In genomic region chr12:62913380-62913779, GRCh38 we compare ENCODE assay signal across 11 cellular contexts. TPM values are rescaled to one million over a fixed set of nuclear protein-coding genes. Genes with fewer than 3 reads are reported as not detected.
DNase-seq lines count a peak whose midpoint lies in the region; ATAC-seq and TF ChIP-seq lines count a peak whose summit lies in the region.
"Had no signal": no experiment of that assay in that cellular context is flagged by ENCODE, and none has a peak within 500 bp of the region (broad histone marks: within the 10 kb centered on the region; RNA-seq: fewer than 3 reads in every experiment).

No MANE protein-coding gene starts in this region.

- no peaks in the 10 kb centered on the region for H3F3A ChIP-seq in GM23338 (replicated peaks; ENCODE audit: low read depth)

- H3K27ac ChIP-seq in GM23338 (ENCODE audit: low read depth) (no peak overlapping the region), WERI-Rb-1 (peak overlapping the region; percentile 83), esophagus muscularis mucosa (replicated peaks in 1 of 4) (no peak overlapping the region)

- no peak for TF ChIP-seq EP300 in esophagus muscularis mucosa (IDR thresholded peaks at IDR 0.05)

- H3K4me2 ChIP-seq in GM23338, result 0 out of 2 replicates have a peak overlapping the region, but pooled peaks have one; percentile 5

- peaks cover 10% of the 10 kb centered on the region; the same call in 2 of the 3 replicates for H3K36me3 Mint-ChIP-seq in GM23338 (ENCODE audit: low read depth)
- H3K36me3 Mint-ChIP-seq: CD8-positive, alpha-beta memory T cell had no signal

- no peaks in the 10 kb centered on the region; the same call in 1 of the 2 replicates for H4K20me1 ChIP-seq in GM23338 (replicated peaks; ENCODE audit: insufficient read depth)

- H3K27ac Mint-ChIP-seq in GM23338, result no peak overlapping the region
- H3K27ac Mint-ChIP-seq: CD8-positive, alpha-beta memory T cell had no signal

- peaks cover 75% of the 10 kb centered on the region for H3K4me1 Mint-ChIP-seq in GM23338
- H3K4me1 Mint-ChIP-seq: CD8-positive, alpha-beta memory T cell had no signal

- no peak for ATAC-seq in GM23338
- ATAC-seq in sciatic nerve, result no peak
- ATAC-seq: GM12878 had no signal

- H3K27me3 Mint-ChIP-seq in GM23338 (ENCODE audit: insufficient read depth, low read depth, poor library complexity), result peaks cover 2% of the 10 kb centered on the region

- H3K4me3 ChIP-seq in GM23338, result no peak overlapping the region
- no peak overlapping the region for H3K4me3 ChIP-seq in WERI-Rb-1 (ENCODE audit: low read depth, low read length)
- H3K4me3 ChIP-seq in esophagus muscularis mucosa, result no peak overlapping the region
- H3K4me3 ChIP-seq in lower leg skin (ENCODE audit: low read depth, poor library complexity, severe bottlenecking), result no peak overlapping the region
- H3K4me3 ChIP-seq: GM12878 had no signal

- TF ChIP-seq POLR2A in esophagus muscularis mucosa (IDR thresholded peaks at IDR 0.05; ENCODE audit: low read depth) (no peak), lower leg skin (IDR thresholded peaks at IDR 0.05) (no peak)

- WGBS in esophagus muscularis mucosa, result 92% methylated on average over 6 of the region's 6 CpGs
- WGBS in lower leg skin, 2 donors, result 85 to 87% methylated on average over 6 of the region's 6 CpGs

- no peaks in the 10 kb centered on the region for H3K36me3 ChIP-seq in GM23338 (ENCODE audit: insufficient read depth)
- peaks cover 6% of the 10 kb centered on the region for H3K36me3 ChIP-seq in WERI-Rb-1
- no peaks in the 10 kb centered on the region for H3K36me3 ChIP-seq in esophagus muscularis mucosa
- H3K36me3 ChIP-seq: BE2C had no signal

- H3K27me3 ChIP-seq in GM23338 (ENCODE audit: insufficient read depth), result no peaks in the 10 kb centered on the region
- no peaks in the 10 kb centered on the region for H3K27me3 ChIP-seq in WERI-Rb-1 (ENCODE audit: insufficient read depth, low read depth, severe bottlenecking)
- peaks cover 0 to 3% (median 0%) of the 10 kb centered on the region in 4 donors for H3K27me3 ChIP-seq in esophagus muscularis mucosa
- H3K27me3 ChIP-seq: BE2C had no signal

- H3K79me2 ChIP-seq in GM23338 (replicated peaks; ENCODE audit: insufficient read depth), result peaks cover 76% of the 10 kb centered on the region

- H3K9me3 ChIP-seq in WERI-Rb-1 (ENCODE audit: severe bottlenecking), result no peaks in the 10 kb centered on the region
- no peaks in the 10 kb centered on the region for H3K9me3 ChIP-seq in esophagus muscularis mucosa
- H3K9me3 ChIP-seq: BE2C had no signal

- TF ChIP-seq CTCF in GM23338 (conservative IDR thresholded peaks at IDR 0.05; ENCODE audit: low read depth in 2 of 2), result no peak
- TF ChIP-seq CTCF in WERI-Rb-1 (IDR thresholded peaks at IDR 0.05; ENCODE audit: low read depth, low read length), result no peak
- no peak for TF ChIP-seq CTCF in esophagus muscularis mucosa (IDR thresholded peaks at IDR 0.05)
- no peak for TF ChIP-seq CTCF in lower leg skin (IDR thresholded peaks at IDR 0.05)

- peaks cover 48% of the 10 kb centered on the region for H3K4me1 ChIP-seq in GM23338 (ENCODE audit: insufficient read depth)
- peaks cover 0 to 4% (median 0%) of the 10 kb centered on the region in 4 donors for H3K4me1 ChIP-seq in esophagus muscularis mucosa
- H3K4me1 ChIP-seq: BE2C had no signal

- no peaks in the 10 kb centered on the region for H3K9me2 ChIP-seq in GM23338 (ENCODE audit: insufficient read depth)

- no peak overlapping the region for H2AFZ ChIP-seq in GM23338

- intact Hi-C loops in esophagus muscularis mucosa (cut with DNase I), result no loop called here
- intact Hi-C loops in lower leg skin (cut with DNase I; ENCODE audit: low total_unique reads), result no loop called here
- intact Hi-C loops in sciatic nerve (cut with DNase I), result no loop called here

- H3K4me3 Mint-ChIP-seq in GM23338, result no peak overlapping the region
- H3K4me3 Mint-ChIP-seq: CD8-positive, alpha-beta memory T cell had no signal

- DNase-seq in GM23338 (ENCODE audit: low spot score) (no peak), WERI-Rb-1 (no peak), esophagus muscularis mucosa (ENCODE audit: extremely low spot score) (peak; percentile 19), lower leg skin (ENCODE audit: low spot score in 2 of 2) (no peak), NCI-H1092 (lab: John Stamatoyannopoulos, UW) (no peak), sciatic nerve (ENCODE audit: low spot score) (no peak), SW 1271 (lab: John Stamatoyannopoulos, UW) (no peak)
- DNase-seq: BE2C; CD8-positive, alpha-beta memory T cell; DMS53 had no signal

- H3K9me3 Mint-ChIP-seq in GM23338, result no peaks in the 10 kb centered on the region

TF ChIP-seq in GM23338, 12 proteins besides CTCF, POLR2A, EP300 and RAD21:
- TF ChIP-seq CREB1 (CRISPR knock-in tag; IDR thresholded peaks at IDR 0.05; ENCODE audit: low read depth) (no peak), STAT1 (IDR thresholded peaks at IDR 0.05; ENCODE audit: unreplicated experiment) (no peak), ZNF331 (CRISPR knock-in tag; IDR thresholded peaks at IDR 0.05; ENCODE audit: low read depth) (no peak)

RNA-seq across cellular contexts. Expression of gene PPM1H, which starts 21.6 kb away (rescaled TPM):
- total RNA-seq in GM23338 (2014; rRNA removed; shearing (Covaris generic)), result 41.2 and 41.3 TPM in 2 replicates
- 11.3 and 11.4 TPM in 2 replicates for polyA plus RNA-seq in GM23338 (2016; fragmentation: Nextera tagmentation; extraction: Ambion mirVana)
- total RNA-seq in esophagus muscularis mucosa (1 to 10 TPM in 3 of 4 donors, under 1 TPM in 1; 0.83 to 3.0 (median 2.3) TPM), lower leg skin (1 to 10 TPM; 1.1 to 2.4 (median 1.7) TPM), sciatic nerve (12.3 TPM)
- polyA plus RNA-seq: CD8-positive, alpha-beta memory T cell had no signal
